In the genomic region with DNA sequence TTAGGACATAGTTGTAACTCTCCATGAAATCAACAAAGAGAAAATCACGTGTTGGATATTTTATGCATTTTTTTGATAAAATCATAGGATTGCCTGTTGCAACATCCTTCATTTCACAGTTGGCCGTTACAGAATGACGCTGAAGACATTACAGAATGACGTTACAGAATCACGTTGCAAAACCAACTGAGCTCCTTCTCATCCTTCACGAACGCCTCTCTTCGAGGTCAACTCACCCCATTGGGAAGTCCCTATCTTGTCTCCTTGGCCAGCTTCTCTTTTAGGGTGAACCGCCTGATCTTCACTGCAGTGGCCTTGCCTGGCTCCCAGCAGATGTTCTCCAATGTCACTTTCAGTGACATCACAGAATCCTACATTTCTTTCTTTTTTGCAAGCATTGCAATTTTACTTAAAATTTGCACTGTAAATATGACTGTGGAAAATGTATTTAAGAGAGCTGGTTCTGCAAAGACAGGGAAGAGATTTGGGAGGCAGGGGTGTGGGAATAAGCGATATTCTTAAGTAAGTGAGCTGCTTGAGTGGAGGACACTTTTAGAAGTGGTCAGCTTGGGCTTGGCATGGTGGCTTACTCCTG, we compare ENCODE assay signal across 20 cellular contexts. TPM values are rescaled to one million over a fixed set of nuclear protein-coding genes. Genes with fewer than 3 reads are reported as not detected.
"Had no signal": no experiment of that assay in that cellular context is flagged by ENCODE, and none has a peak within 500 bp of the region (broad histone marks: within the 10 kb centered on the region; RNA-seq: fewer than 3 reads in every experiment).

No MANE protein-coding gene starts in this region.

- DNase-seq: activated CD4-positive, alpha-beta T cell treated with anti-CD3 and anti-CD28 coated beads, Interleukin-2, amount 50 U/mL, for 1 hour; activated CD4-positive, CD25-positive, alpha-beta regulatory T cell; activated effector memory CD4-positive, alpha-beta T cell treated with Interleukin-2 at 50 U/mL for 16 hours; activated T-cell treated with anti-CD3 and anti-CD28 coated beads, Interleukin-2, amount 50 U/mL, for 1 hour; caudate nucleus; colonic mucosa; effector CD4-positive, alpha-beta T cell; foreskin melanocyte; left colon; naive thymus-derived CD4-positive, alpha-beta T cell; posterior cingulate gyrus had no signal

- H3K4me3 Mint-ChIP-seq: activated naive CD4-positive, alpha-beta T cell treated with anti-CD3 and anti-CD28 coated beads, Interleukin-2, amount 50 U/mL, for 24 hours; naive thymus-derived CD4-positive, alpha-beta T cell; stimulated activated effector memory CD8-positive, alpha-beta T cell treated with anti-CD3 and anti-CD28 coated beads, Interleukin-12 subunit alpha, Interleukin-12 subunit beta, amount 100 ng/mL, for 72 hours had no signal

- H3K27me3 ChIP-seq: colonic mucosa, neutrophil, right atrium auricular region, tibial nerve had no signal

- H3K27ac ChIP-seq: colonic mucosa, neutrophil, right atrium auricular region, tibial nerve had no signal

- ATAC-seq: left colon; naive thymus-derived CD4-positive, alpha-beta T cell; stimulated activated effector memory CD8-positive, alpha-beta T cell treated with anti-CD3 and anti-CD28 coated beads, Interleukin-12 subunit alpha, Interleukin-12 subunit beta, amount 100 ng/mL, for 72 hours had no signal

- H3K9me3 Mint-ChIP-seq: activated naive CD4-positive, alpha-beta T cell treated with anti-CD3 and anti-CD28 coated beads, Interleukin-2, amount 50 U/mL, for 24 hours; stimulated activated effector memory CD8-positive, alpha-beta T cell treated with anti-CD3 and anti-CD28 coated beads, Interleukin-12 subunit alpha, Interleukin-12 subunit beta, amount 100 ng/mL, for 72 hours had no signal

- H3K4me3 ChIP-seq: colonic mucosa, right atrium auricular region, tibial nerve had no signal

- H3K4me1 Mint-ChIP-seq: activated naive CD4-positive, alpha-beta T cell treated with anti-CD3 and anti-CD28 coated beads, Interleukin-2, amount 50 U/mL, for 24 hours; naive thymus-derived CD4-positive, alpha-beta T cell; stimulated activated effector memory CD8-positive, alpha-beta T cell treated with anti-CD3 and anti-CD28 coated beads, Interleukin-12 subunit alpha, Interleukin-12 subunit beta, amount 100 ng/mL, for 72 hours had no signal

- H3K27ac Mint-ChIP-seq: activated naive CD4-positive, alpha-beta T cell treated with anti-CD3 and anti-CD28 coated beads, Interleukin-2, amount 50 U/mL, for 24 hours; stimulated activated effector memory CD8-positive, alpha-beta T cell treated with anti-CD3 and anti-CD28 coated beads, Interleukin-12 subunit alpha, Interleukin-12 subunit beta, amount 100 ng/mL, for 72 hours had no signal

- H3K36me3 Mint-ChIP-seq: activated naive CD4-positive, alpha-beta T cell treated with anti-CD3 and anti-CD28 coated beads, Interleukin-2, amount 50 U/mL, for 24 hours; naive thymus-derived CD4-positive, alpha-beta T cell; stimulated activated effector memory CD8-positive, alpha-beta T cell treated with anti-CD3 and anti-CD28 coated beads, Interleukin-12 subunit alpha, Interleukin-12 subunit beta, amount 100 ng/mL, for 72 hours had no signal

RNA-seq across cellular contexts. Expression of gene KRTAP5-7, which starts 5.0 kb away (rescaled TPM):
- total RNA-seq: lung microvascular endothelial cell, right atrium auricular region had no signal

RNA-seq across cellular contexts. Expression of gene KRTAP5-8, which starts 5.7 kb away (rescaled TPM):
- total RNA-seq: lung microvascular endothelial cell; mononuclear cell; naive thymus-derived CD4-positive, alpha-beta T cell; right atrium auricular region; T-helper 2 cell treated with Interferon-gamma antibody and Interleukin-4, amounts not matched to agents 100 ng/mL and 5 ng/mL, for 36 hours had no signal

RNA-seq across cellular contexts. Expression of gene KRTAP5-9, which starts 16.1 kb away (rescaled TPM):
- total RNA-seq: lung microvascular endothelial cell, mononuclear cell, right atrium auricular region had no signal

RNA-seq across cellular contexts. Expression of gene KRTAP5-10, which starts 33.2 kb away (rescaled TPM):
- total RNA-seq: mononuclear cell; naive thymus-derived CD4-positive, alpha-beta T cell; right atrium auricular region; subcutaneous adipose tissue; T-helper 2 cell treated with Interferon-gamma antibody and Interleukin-4, amounts not matched to agents 100 ng/mL and 5 ng/mL, for 36 hours; tibial nerve had no signal

RNA-seq across cellular contexts. Expression of gene KRTAP5-11, which starts 50.6 kb away (rescaled TPM):
- total RNA-seq: colonic mucosa; left colon; lung microvascular endothelial cell; mononuclear cell; naive thymus-derived CD4-positive, alpha-beta T cell; right atrium auricular region; subcutaneous adipose tissue; T-helper 2 cell treated with Interferon-gamma antibody and Interleukin-4, amounts not matched to agents 100 ng/mL and 5 ng/mL, for 36 hours; tibial nerve had no signal
